Comparison of ENCODE assay signal across 25 cellular contexts in genomic region chr2:222909276-222909675, GRCh38. TPM values are rescaled to one million over a fixed set of nuclear protein-coding genes. Genes with fewer than 3 reads are reported as not detected.
DNase-seq lines count a peak whose midpoint lies in the region; TF ChIP-seq lines count a peak whose summit lies in the region.
"Had no signal": no experiment of that assay in that cellular context is flagged by ENCODE, and none has a peak within 500 bp of the region (broad histone marks: within the 10 kb centered on the region; RNA-seq: fewer than 3 reads in every experiment).

No MANE protein-coding gene starts in this region.

- CTCF ChIA-PET in MCF 10A (lab: Yijun Ruan, JAX) = interaction anchor here (0.5 to 1.5 kb wide), 6 partner anchors 10 to 203 kb away, joined by 3 to 4 read pairs (median 3); no protein-coding TSS in a partner anchor

- peaks cover 74% of the 10 kb centered on the region for H3K79me2 ChIP-seq in Karpas-422 (ENCODE audit: low read length)
- H3K79me2 ChIP-seq in mesendoderm (ENCODE audit: control insufficient read depth, insufficient read depth, low read length) = peaks cover 51% of the 10 kb centered on the region

- no peak for TF ChIP-seq POLR2A in breast epithelium (IDR thresholded peaks at IDR 0.05)

- no peak overlapping the region for H2AK5ac ChIP-seq in mesendoderm (ENCODE audit: low read length)

- H3K4me3 ChIP-seq in breast epithelium = no peak overlapping the region
- peak overlapping the region; percentile 30 for H3K4me3 ChIP-seq in Karpas-422 (ENCODE audit: low read length)
- no peak overlapping the region for H3K4me3 ChIP-seq in mesendoderm (ENCODE audit: low read length)
- no peak overlapping the region for H3K4me3 ChIP-seq in SJCRH30
- H3K4me3 ChIP-seq: BLaER1, dorsolateral prefrontal cortex, lung, Peyer's patch, psoas muscle had no signal

- H3K79me1 ChIP-seq in mesendoderm (ENCODE audit: low read length) = peaks cover 11% of the 10 kb centered on the region

- H3K36me3 ChIP-seq in breast epithelium = no peaks in the 10 kb centered on the region
- H3K36me3 ChIP-seq in Karpas-422 (ENCODE audit: insufficient read depth, low read length) = 0 out of 2 replicates have a peak, but pooled peaks cover 11% of the 10 kb centered on the region
- H3K36me3 ChIP-seq in mesendoderm (ENCODE audit: control insufficient read depth, insufficient read depth, low read length) = peaks cover 2% of the 10 kb centered on the region
- peaks cover 41% of the 10 kb centered on the region for H3K36me3 ChIP-seq in SJCRH30

- peaks cover 46% of the 10 kb centered on the region for H3K4me1 Mint-ChIP-seq in MCF 10A (ENCODE audit: insufficient read depth, unreplicated experiment)

- H2BK120ac ChIP-seq in mesendoderm (ENCODE audit: low read depth, low read length) = no peak overlapping the region

- H2AFZ ChIP-seq in Karpas-422 (ENCODE audit: low read length) = no peak overlapping the region

- POLR2A ChIA-PET in MCF 10A (lab: Yijun Ruan, JAX) = interaction anchor here (0.6 to 1.1 kb wide), 2 partner anchors 12 to 32 kb away, joined by 3 to 4 read pairs; no protein-coding TSS in a partner anchor

- no peaks in the 10 kb centered on the region for H3K27me3 Mint-ChIP-seq in MCF 10A (ENCODE audit: insufficient read depth, unreplicated experiment)
- H3K27me3 Mint-ChIP-seq: central memory CD8-positive, alpha-beta T cell; IgD-negative memory B cell had no signal

- H3K4me1 ChIP-seq in breast epithelium (no peaks in the 10 kb centered on the region), Karpas-422 (ENCODE audit: low read length) (peaks cover 94% of the 10 kb centered on the region), mesendoderm (ENCODE audit: control insufficient read depth, low read depth, low read length) (peaks cover 3% of the 10 kb centered on the region), SJCRH30 (peaks cover 5% of the 10 kb centered on the region; the same call in 1 of the 2 replicates)

- no peak overlapping the region for H3K4ac ChIP-seq in mesendoderm (ENCODE audit: low read depth, low read length)

- no peak overlapping the region for H2BK15ac ChIP-seq in mesendoderm (replicated peaks; ENCODE audit: low read depth)

- TF ChIP-seq CTCF in MCF 10A (IDR thresholded peaks at IDR 0.05; ENCODE audit: unreplicated experiment) (no peak), breast epithelium (IDR thresholded peaks at IDR 0.05) (no peak)

- intact Hi-C loops in MCF 10A (cut with micrococcal nuclease) = no loop called here
- intact Hi-C loops in breast epithelium (cut with DNase I; ENCODE audit: low total_unique reads) = no loop called here

- H4K20me1 ChIP-seq in Karpas-422 (ENCODE audit: insufficient read depth, low read depth, low read length) = no peaks in the 10 kb centered on the region

- DNase-seq in MCF 10A (ENCODE audit: unreplicated experiment) = no peak
- DNase-seq in breast epithelium (ENCODE audit: low spot score in 2 of 2) = no peak
- DNase-seq in Karpas-422 = no peak
- DNase-seq in mesendoderm = no peak
- no peak for DNase-seq in epidermal melanocyte (ENCODE audit: insufficient read length, low spot score)
- DNase-seq in SJCRH30 = no peak
- DNase-seq in NCI-H345 treated with DMSO at 0.1 percent for 48 hours (lab: John Stamatoyannopoulos, UW; ENCODE audit: unreplicated experiment) = no peak
- DNase-seq in OCI-M2 (lab: John Stamatoyannopoulos, UW; ENCODE audit: unreplicated experiment) = no peak
- DNase-seq: ACHN; activated CD4-positive, alpha-beta T cell treated with anti-CD3 and anti-CD28 coated beads for 1 hour; activated T-cell treated with anti-CD3 and anti-CD28 coated beads, Interleukin-2, amount 50 U/mL, for 48 hours; DMS79 treated with DMSO at 0.1 percent for 48 hours; dorsolateral prefrontal cortex; kidney; MM.1S; NCI-H1436 treated with DMSO at 0.1 percent for 48 hours; Peyer's patch; psoas muscle; SIG-M5 had no signal

- H3K9ac ChIP-seq in Karpas-422 (ENCODE audit: low read length) = peak overlapping the region; percentile 41
- no peak overlapping the region for H3K9ac ChIP-seq in mesendoderm (ENCODE audit: low read length)
- H3K9ac ChIP-seq: BLaER1 had no signal

- H3K4me2 ChIP-seq in Karpas-422 (ENCODE audit: low read depth, low read length, poor library complexity, severe bottlenecking) = peak overlapping the region; percentile 97
- no peak overlapping the region for H3K4me2 ChIP-seq in mesendoderm (ENCODE audit: low read length)
- H3K4me2 ChIP-seq: BLaER1 had no signal

- BruUV-seq in MCF 10A (replicated peaks; lab: Mats Ljungman, UMichigan) = no TSS peak

- peaks cover 74% of the 10 kb centered on the region for H3K36me3 Mint-ChIP-seq in MCF 10A (ENCODE audit: insufficient read depth, unreplicated experiment)
- H3K36me3 Mint-ChIP-seq: activated naive CD4-positive, alpha-beta T cell treated with anti-CD3 and anti-CD28 coated beads, Interleukin-2, amount 50 U/mL, for 72 hours had no signal

- H3K56ac ChIP-seq in mesendoderm (ENCODE audit: low read length) = no peak overlapping the region

- H3K23ac ChIP-seq in mesendoderm (ENCODE audit: low read length) = peak overlapping the region; percentile 0

- H3K27ac ChIP-seq in breast epithelium (no peak overlapping the region), Karpas-422 (ENCODE audit: low read length) (peak overlapping the region; percentile 99), mesendoderm (ENCODE audit: low read depth, low read length) (peak overlapping the region; percentile 1), SJCRH30 (no peak overlapping the region)
- H3K27ac ChIP-seq: BLaER1, HL-60, Peyer's patch, psoas muscle had no signal

- H3K9me2 ChIP-seq in Karpas-422 (replicated peaks; ENCODE audit: insufficient read depth, low read length) = no peaks in the 10 kb centered on the region

- H3K27me3 ChIP-seq in breast epithelium (no peaks in the 10 kb centered on the region), Karpas-422 (ENCODE audit: low read length) (no peaks in the 10 kb centered on the region), mesendoderm (ENCODE audit: insufficient read depth, low read length, poor library complexity) (no peaks in the 10 kb centered on the region), SJCRH30 (no peaks in the 10 kb centered on the region)
- H3K27me3 ChIP-seq: BLaER1, dorsolateral prefrontal cortex, Peyer's patch had no signal

- no CpG with 5 or more reads among the region's 3 CpGs for WGBS in mesendoderm (ENCODE audit: extremely low coverage, insufficient coverage, low lambda C conversion rate)

- no peak overlapping the region for H3K4me3 Mint-ChIP-seq in MCF 10A (ENCODE audit: unreplicated experiment)
- H3K4me3 Mint-ChIP-seq: central memory CD8-positive, alpha-beta T cell; IgD-negative memory B cell had no signal

- no peak overlapping the region for H2BK5ac ChIP-seq in mesendoderm (ENCODE audit: low read length)

- H3K27ac Mint-ChIP-seq in MCF 10A (ENCODE audit: low read depth, unreplicated experiment) = peak overlapping the region; percentile 49
- H3K27ac Mint-ChIP-seq: IgD-negative memory B cell had no signal

- no peak overlapping the region for H3K18ac ChIP-seq in mesendoderm (ENCODE audit: low read length)

- no peak overlapping the region for H4K8ac ChIP-seq in mesendoderm (ENCODE audit: low read depth, low read length)

- H3K9me3 Mint-ChIP-seq in MCF 10A (ENCODE audit: unreplicated experiment) = no peaks in the 10 kb centered on the region
- H3K9me3 Mint-ChIP-seq: activated naive CD4-positive, alpha-beta T cell treated with anti-CD3 and anti-CD28 coated beads, Interleukin-2, amount 50 U/mL, for 72 hours; central memory CD8-positive, alpha-beta T cell; IgD-negative memory B cell had no signal

- H3K9me3 ChIP-seq in breast epithelium (no peaks in the 10 kb centered on the region), Karpas-422 (ENCODE audit: low read length) (no peaks in the 10 kb centered on the region), SJCRH30 (replicated peaks) (no peaks in the 10 kb centered on the region)
- H3K9me3 ChIP-seq: BLaER1, Peyer's patch, psoas muscle had no signal

- H4K5ac ChIP-seq in mesendoderm (ENCODE audit: low read length) = no peak overlapping the region

RNA-seq across cellular contexts. Expression of gene ACSL3, which starts 48.4 kb away (rescaled TPM):
- total RNA-seq in MCF 10A (2022) = 183 and 203 TPM in 2 replicates
- total RNA-seq in breast epithelium = 100 to 1,000 TPM in 1 of 3 donors, 10 to 100 TPM in 2; 50.9 to 115 (median 74.4) TPM
- total RNA-seq in Karpas-422 (2014; rRNA removed; shearing (Covaris generic); ENCODE audit: low replicate concordance) = 88.0 and 98.5 TPM in 2 replicates
- polyA plus RNA-seq in mesendoderm (2013, experiment 1 of 2) = 81.5 TPM
- 84.2 TPM for polyA plus RNA-seq in mesendoderm (2013, experiment 2 of 2)
- total RNA-seq in SJCRH30 (2014; rRNA removed; shearing (Covaris generic)) = 140 and 168 TPM in 2 replicates

Comparison
In these comparisons a context has a peak if more than half of its experiments do, and no peak if none do; other contexts are left out.
1. H3K27ac ChIP-seq: peak in Karpas-422 (single experiment) and mesendoderm (single experiment); none in breast epithelium (0 of 2) and SJCRH30 (single experiment).